8 cellular contexts compared by ENCODE assay signal in the genomic region with DNA sequence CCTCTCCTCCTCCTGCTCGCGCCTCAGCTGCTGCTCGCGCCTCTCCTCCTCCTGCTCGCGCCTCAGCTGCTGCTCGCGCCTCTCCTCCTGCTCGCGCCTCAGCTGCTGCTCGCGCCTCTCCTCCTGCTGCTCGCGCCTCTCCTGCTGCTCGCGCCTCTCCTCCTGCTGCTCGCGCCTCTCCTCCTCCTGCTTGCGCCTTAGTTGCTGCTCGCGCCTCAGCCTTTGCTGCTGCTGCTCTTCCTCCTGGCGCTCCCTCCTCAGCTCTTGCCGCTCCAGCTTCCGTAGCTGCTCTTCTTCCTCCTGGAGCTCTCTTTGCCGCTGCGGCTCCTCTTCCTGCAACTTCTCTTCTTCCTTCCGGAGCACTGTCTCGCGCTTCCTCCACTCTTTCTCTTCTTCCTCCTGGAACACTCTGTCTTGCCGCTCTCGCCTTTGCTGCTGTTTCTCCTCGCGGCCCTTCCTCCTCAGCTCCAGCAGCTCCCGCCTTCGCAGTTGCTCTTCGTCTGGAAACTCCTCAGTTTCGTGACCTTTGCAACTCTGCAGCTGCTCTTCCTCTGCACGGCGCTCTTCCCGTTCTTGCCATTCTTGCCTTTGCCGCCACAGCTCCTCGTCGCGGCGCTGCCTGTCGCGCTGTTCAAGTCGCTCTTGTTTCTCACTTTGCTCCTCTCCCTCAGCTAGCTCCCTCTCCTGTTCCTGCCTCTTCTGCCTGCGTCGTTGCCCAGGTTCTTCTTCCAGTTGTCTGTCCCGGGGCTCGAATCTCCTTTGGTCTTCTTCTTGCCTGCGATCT. TPM values are rescaled to one million over a fixed set of nuclear protein-coding genes. Genes with fewer than 3 reads are reported as not detected.
DNase-seq lines count a peak whose midpoint lies in the region; ATAC-seq and TF ChIP-seq lines count a peak whose summit lies in the region.

No MANE protein-coding gene starts in this region.

- H3K9me3 Mint-ChIP-seq in T-helper 2 cell treated with Interferon-gamma antibody and Interleukin-4, amounts not matched to agents 5 μg/mL and 100 μg/mL, for 36 hours = no peaks in the 10 kb centered on the region

- peaks cover 16% of the 10 kb centered on the region for H3K27me3 Mint-ChIP-seq in T-helper 2 cell treated with Interferon-gamma antibody and Interleukin-4, amounts not matched to agents 5 μg/mL and 100 μg/mL, for 36 hours (ENCODE audit: low read depth)

- no peak overlapping the region for H3K4me3 Mint-ChIP-seq in T-helper 2 cell treated with Interferon-gamma antibody and Interleukin-4, amounts not matched to agents 5 μg/mL and 100 μg/mL, for 36 hours

- no peak overlapping the region for H3K27ac ChIP-seq in esophagus (ENCODE audit: low read depth in 2 of 2, low read length in 1 of 2)
- H3K27ac ChIP-seq in sigmoid colon = no peak overlapping the region

- peaks cover 63% of the 10 kb centered on the region for H3K27me3 ChIP-seq in MG63
- H3K27me3 ChIP-seq in esophagus (ENCODE audit: control insufficient read depth in 1 of 2, insufficient read depth in 2 of 2, low read length in 2 of 2) = peaks cover 3 to 28% of the 10 kb centered on the region in 2 donors
- peaks cover 43 to 100% (median 81%) of the 10 kb centered on the region in 3 donors for H3K27me3 ChIP-seq in sigmoid colon

- peak; percentile 15 for DNase-seq in NCI-H146 (lab: John Stamatoyannopoulos, UW)
- no peak for DNase-seq in NCI-H146 treated with DMSO at 0.1 percent for 48 hours (lab: John Stamatoyannopoulos, UW; ENCODE audit: unreplicated experiment)
- peak; percentile 33 for DNase-seq in MG63
- no peak for DNase-seq in sigmoid colon
- DNase-seq in T-helper 2 cell treated with Interferon-gamma antibody and Interleukin-4, amounts not matched to agents 5 μg/mL and 100 μg/mL, for 36 hours (ENCODE audit: low spot score) = no peak
- no peak for DNase-seq in NCI-H128 (lab: John Stamatoyannopoulos, UW; ENCODE audit: unreplicated experiment)

- H3K4me1 Mint-ChIP-seq in T-helper 2 cell treated with Interferon-gamma antibody and Interleukin-4, amounts not matched to agents 5 μg/mL and 100 μg/mL, for 36 hours (ENCODE audit: low read depth) = peaks cover 7% of the 10 kb centered on the region

- WGBS in esophagus, 2 donors = 3% methylated on average over 53 of the region's 53 CpGs
- 1% methylated on average over 53 of the region's 53 CpGs for WGBS in sigmoid colon, 2 donors

- no peak for ATAC-seq in GM18909 (IDR thresholded peaks at IDR 0.05; ENCODE audit: poor library complexity, unreplicated experiment)

- no peak overlapping the region for H3K27ac Mint-ChIP-seq in T-helper 2 cell treated with Interferon-gamma antibody and Interleukin-4, amounts not matched to agents 5 μg/mL and 100 μg/mL, for 36 hours

- peaks cover 6% of the 10 kb centered on the region for H3K36me3 Mint-ChIP-seq in T-helper 2 cell treated with Interferon-gamma antibody and Interleukin-4, amounts not matched to agents 5 μg/mL and 100 μg/mL, for 36 hours (ENCODE audit: low read depth)

- TF ChIP-seq POLR2A in sigmoid colon (IDR thresholded peaks at IDR 0.05) = no peak

- H3K9me3 ChIP-seq in MG63 (peaks cover 11% of the 10 kb centered on the region), esophagus (ENCODE audit: control insufficient read depth in 2 of 2, insufficient read depth in 1 of 2, low read depth in 1 of 2, low read length in 1 of 2) (peaks cover 12 to 27% of the 10 kb centered on the region in 2 donors), sigmoid colon (peaks cover 0 to 13% (median under 1%) of the 10 kb centered on the region in 4 donors)

- H3K36me3 ChIP-seq in MG63 (no peaks in the 10 kb centered on the region), esophagus (ENCODE audit: control insufficient read depth in 2 of 2, insufficient read depth in 2 of 2, low read length in 1 of 2) (no peaks in the 10 kb centered on the region), sigmoid colon (no peaks in the 10 kb centered on the region)

- H3K4me1 ChIP-seq in esophagus (ENCODE audit: control insufficient read depth in 2 of 2, insufficient read depth in 2 of 2, low read length in 1 of 2) (peaks cover 17 to 32% of the 10 kb centered on the region in 2 donors), sigmoid colon (peaks cover 0 to 45% (median 40%) of the 10 kb centered on the region in 4 donors)

- H3K4me3 ChIP-seq in MG63 = peak overlapping the region; percentile 30
- peak overlapping the region; percentile 37 to 57 for H3K4me3 ChIP-seq in esophagus (ENCODE audit: low read depth in 1 of 2, low read length in 2 of 2)
- H3K4me3 ChIP-seq in sigmoid colon = peak overlapping the region in 3 of 4 donors; percentile 9 to 49 (median 41)

- TF ChIP-seq CTCF in sigmoid colon (IDR thresholded peaks at IDR 0.05) = no peak

- TF ChIP-seq EP300 in sigmoid colon (IDR thresholded peaks at IDR 0.05) = no peak

- intact Hi-C loops in sigmoid colon (cut with DNase I) = no loop called here

RNA-seq across cellular contexts. Expression of gene TCHH, which starts 3.0 kb away (rescaled TPM):
- total RNA-seq in MG63 (2014; rRNA removed; shearing (Covaris generic); ENCODE audit: low replicate concordance) = 0.10 TPM in 1 of 2 replicates, not detected in the other
- polyA plus RNA-seq in esophagus (under 1 TPM; 0.13 to 0.33 TPM), sigmoid colon (under 1 TPM in 1 of 3 donors, not detected in 2; 0.10 TPM)
- under 1 TPM in 3 of 4 donors, not detected in 1; under 0.01 to 0.28 (median 0.16) TPM for total RNA-seq in sigmoid colon

RNA-seq across cellular contexts. Expression of gene TCHHL1, which starts 23.4 kb away (rescaled TPM):
- total RNA-seq in MG63 (2014; rRNA removed; shearing (Covaris generic); ENCODE audit: low replicate concordance) = not detected in 2 replicates
- not detected for polyA plus RNA-seq in esophagus
- not detected for total RNA-seq in sigmoid colon
- polyA plus RNA-seq in sigmoid colon = not detected

RNA-seq across cellular contexts. Expression of gene RPTN, which starts 46.7 kb away (rescaled TPM):
- not detected in 2 replicates for total RNA-seq in MG63 (2014; rRNA removed; shearing (Covaris generic); ENCODE audit: low replicate concordance)
- polyA plus RNA-seq in esophagus (1 to 10 TPM in 1 of 2 donors, under 1 TPM in 1; 0.20 to 1.3 TPM), sigmoid colon (not detected)
- not detected for total RNA-seq in sigmoid colon

Comparison
In these comparisons a context has a peak if more than half of its experiments do, and no peak if none do; other contexts are left out.
1. DNase-seq: peak in NCI-H146 (single experiment) and MG63 (single experiment); none in NCI-H146 treated with DMSO at 0.1 percent for 48 hours (single experiment), sigmoid colon (single experiment), T-helper 2 cell treated with Interferon-gamma antibody and Interleukin-4, amounts not matched to agents 5 μg/mL and 100 μg/mL, for 36 hours (single experiment) and NCI-H128 (single experiment).
2. Peak in every context shown above with its lines, with median percentiles within 50 percentile points of each other: H3K4me3 ChIP-seq.